Comparison of ENCODE assay signal across 20 cellular contexts in genomic region chr20:45174434-45175364, GRCh38. TPM values are rescaled to one million over a fixed set of nuclear protein-coding genes. Genes with fewer than 3 reads are reported as not detected.
DNase-seq lines count a peak whose midpoint lies in the region; ATAC-seq, FAIRE-seq and TF ChIP-seq lines count a peak whose summit lies in the region.
"Had no signal": no experiment of that assay in that cellular context is flagged by ENCODE, and none has a peak within 500 bp of the region (broad histone marks: within the 10 kb centered on the region; RNA-seq: fewer than 3 reads in every experiment).

A gene with protein sequence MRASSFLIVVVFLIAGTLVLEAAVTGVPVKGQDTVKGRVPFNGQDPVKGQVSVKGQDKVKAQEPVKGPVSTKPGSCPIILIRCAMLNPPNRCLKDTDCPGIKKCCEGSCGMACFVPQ (plus strand): TSS chr20:45174902. CDS start chr20:45174923, 21 bp downstream.

- WGBS in hepatocyte (ENCODE audit: low lambda C conversion rate, missing lambda C conversion rate), result 77% methylated on average over 8 of the region's 8 CpGs
- 38 to 65% (median 48%) methylated on average over 8 of the region's 8 CpGs for WGBS in stomach, 5 donors
- WGBS in thyroid gland, 2 donors, result 60 to 85% methylated on average over 8 of the region's 8 CpGs

- no peak within 1 kb of the TSS for H3K9ac ChIP-seq in astrocyte (ENCODE audit: low read length)
- H3K9ac ChIP-seq: BLaER1 treated with 17β-estradiol and CSF1 and Interleukin-3, amounts not matched to agents 10 nM and 100 nM; SK-N-SH had no signal

- H3K36me3 ChIP-seq in astrocyte (ENCODE audit: insufficient read depth, low read length) (no peaks in the 10 kb centered on the region), hepatocyte (replicated peaks; ENCODE audit: insufficient read depth, low read depth) (no peaks in the 10 kb centered on the region), stomach (no peaks in the 10 kb centered on the region), thyroid gland (no peaks in the 10 kb centered on the region), WERI-Rb-1 (no peaks in the 10 kb centered on the region)
- H3K36me3 ChIP-seq: BLaER1 treated with 17β-estradiol and CSF1 and Interleukin-3, amounts not matched to agents 10 nM and 100 nM had no signal

- TF ChIP-seq CTCF in astrocyte (IDR thresholded peaks at IDR 0.05; ENCODE audit: insufficient read depth, low read depth, low read length) (no peak), hepatocyte (IDR thresholded peaks at IDR 0.05; ENCODE audit: poor library complexity) (no peak), stomach (IDR thresholded peaks at IDR 0.05) (no peak), thyroid gland (IDR thresholded peaks at IDR 0.05) (no peak), WERI-Rb-1 (IDR thresholded peaks at IDR 0.05; ENCODE audit: low read depth, low read length) (no peak)

- no peaks in the 10 kb centered on the region for H3K4me1 Mint-ChIP-seq in astrocyte (ENCODE audit: low read depth, unreplicated experiment)
- H3K4me1 Mint-ChIP-seq: immature natural killer cell had no signal

- ATAC-seq in GM18505 (IDR thresholded peaks at IDR 0.05; ENCODE audit: unreplicated experiment), result no peak
- ATAC-seq: activated CD8-positive, alpha-beta T cell treated with anti-CD3 and anti-CD28 coated beads for 36 hours had no signal

- TF ChIP-seq EP300 in stomach (IDR thresholded peaks at IDR 0.05), result no peak

- no peak for FAIRE-seq in astrocyte (lab: Jason Lieb, UNC)
- FAIRE-seq: GM12892, TTC549 had no signal

- intact Hi-C loops in stomach (cut with DNase I; ENCODE audit: low total_unique reads), result no loop called here
- intact Hi-C loops in thyroid gland (cut with DNase I), result no loop called here

- peak; percentile 90 for DNase-seq in HT-29 (ENCODE audit: low spot score)
- peak; percentile 2 for DNase-seq in astrocyte (ENCODE audit: low read depth)
- peak; percentile 72 for DNase-seq in hepatocyte (ENCODE audit: low spot score)
- DNase-seq in stomach, result peak; percentile 70
- DNase-seq in thyroid gland, result no peak
- no peak for DNase-seq in NCI-H2171 (lab: John Stamatoyannopoulos, UW)
- no peak for DNase-seq in WERI-Rb-1
- DNase-seq: activated CD8-positive, alpha-beta T cell treated with anti-CD3 and anti-CD28 coated beads for 36 hours; aorta; dermis blood vessel endothelial cell; foreskin melanocyte; immature natural killer cell; NCI-H2171 treated with DMSO at 0.1 percent for 48 hours; posterior cingulate gyrus; SK-N-SH had no signal

- H3K4me2 ChIP-seq in astrocyte (ENCODE audit: low read length) (no peak within 1 kb of the TSS), hepatocyte (peak within 1 kb of the TSS; percentile 28)
- H3K4me2 ChIP-seq: BLaER1 treated with 17β-estradiol and CSF1 and Interleukin-3, amounts not matched to agents 10 nM and 100 nM; SK-N-SH had no signal

- no peak within 1 kb of the TSS for H3K4me3 Mint-ChIP-seq in astrocyte (ENCODE audit: unreplicated experiment)
- H3K4me3 Mint-ChIP-seq: activated CD8-positive, alpha-beta T cell treated with anti-CD3 and anti-CD28 coated beads for 36 hours; immature natural killer cell had no signal

- no peaks in the 10 kb centered on the region for H3K9me2 ChIP-seq in hepatocyte (replicated peaks; ENCODE audit: insufficient read depth)
- H3K9me2 ChIP-seq: SK-N-SH had no signal

- H3K27ac ChIP-seq in astrocyte (ENCODE audit: low read depth, low read length), result no peak within 1 kb of the TSS
- peak within 1 kb of the TSS; percentile 96 for H3K27ac ChIP-seq in hepatocyte
- peak within 1 kb of the TSS in 1 of 5 donors; percentile 20 for H3K27ac ChIP-seq in stomach
- H3K27ac ChIP-seq in thyroid gland, result no peak within 1 kb of the TSS
- no peak within 1 kb of the TSS for H3K27ac ChIP-seq in WERI-Rb-1
- H3K27ac ChIP-seq: BLaER1 treated with 17β-estradiol and CSF1 and Interleukin-3, amounts not matched to agents 10 nM and 100 nM had no signal

- no peaks in the 10 kb centered on the region for H3K4me1 ChIP-seq in astrocyte (ENCODE audit: insufficient read depth, low read length)
- H3K4me1 ChIP-seq in hepatocyte (ENCODE audit: insufficient read depth), result peaks cover 12% of the 10 kb centered on the region
- no peaks in the 10 kb centered on the region for H3K4me1 ChIP-seq in stomach
- no peaks in the 10 kb centered on the region for H3K4me1 ChIP-seq in thyroid gland

- H3K4me3 ChIP-seq in astrocyte (ENCODE audit: insufficient read depth, low read depth, low read length), result no peak within 1 kb of the TSS
- H3K4me3 ChIP-seq in hepatocyte, result no peak within 1 kb of the TSS
- H3K4me3 ChIP-seq in stomach, result no peak within 1 kb of the TSS
- H3K4me3 ChIP-seq in thyroid gland (replicated peaks in 1 of 3), result no peak within 1 kb of the TSS
- H3K4me3 ChIP-seq in WERI-Rb-1 (ENCODE audit: low read depth, low read length), result no peak within 1 kb of the TSS
- H3K4me3 ChIP-seq: BLaER1 treated with 17β-estradiol and CSF1 and Interleukin-3, amounts not matched to agents 10 nM and 100 nM had no signal

- peaks cover 7% of the 10 kb centered on the region for H3K27me3 Mint-ChIP-seq in astrocyte (ENCODE audit: low read depth, unreplicated experiment)

- no peaks in the 10 kb centered on the region for H3K36me3 Mint-ChIP-seq in astrocyte (ENCODE audit: low read depth, unreplicated experiment)
- H3K36me3 Mint-ChIP-seq: immature natural killer cell had no signal

- H2AFZ ChIP-seq in astrocyte (ENCODE audit: low read depth, low read length) (no peak within 1 kb of the TSS), hepatocyte (no peak within 1 kb of the TSS)

- no peaks in the 10 kb centered on the region for H3K9me3 Mint-ChIP-seq in astrocyte (ENCODE audit: unreplicated experiment)
- H3K9me3 Mint-ChIP-seq: activated CD8-positive, alpha-beta T cell treated with anti-CD3 and anti-CD28 coated beads for 36 hours; activated T-helper 2 cell treated with anti-CD3 and anti-CD28 coated beads, Interferon-gamma antibody, Interleukin-2, Interleukin-4, amounts not matched to agents 10 μg/mL and 5 μg/mL and 100 μg/mL, durations not matched to agents 14 hours and 24 hours and 36 hours; immature natural killer cell had no signal

- H3K27ac Mint-ChIP-seq in astrocyte (ENCODE audit: unreplicated experiment), result no peak within 1 kb of the TSS
- H3K27ac Mint-ChIP-seq: activated CD8-positive, alpha-beta T cell treated with anti-CD3 and anti-CD28 coated beads for 36 hours; activated T-helper 2 cell treated with anti-CD3 and anti-CD28 coated beads, Interferon-gamma antibody, Interleukin-2, Interleukin-4, amounts not matched to agents 10 μg/mL and 5 μg/mL and 100 μg/mL, durations not matched to agents 14 hours and 24 hours and 36 hours; immature natural killer cell had no signal

- H3K79me2 ChIP-seq in astrocyte (ENCODE audit: insufficient read depth, low read length) (no peaks in the 10 kb centered on the region), hepatocyte (no peaks in the 10 kb centered on the region)

- H3K9me3 ChIP-seq in astrocyte (ENCODE audit: insufficient read depth, low read depth, low read length), result no peaks in the 10 kb centered on the region
- H3K9me3 ChIP-seq in hepatocyte (ENCODE audit: low read depth), result no peaks in the 10 kb centered on the region
- H3K9me3 ChIP-seq in stomach, result peaks cover 0 to 6% (median 2%) of the 10 kb centered on the region in 4 donors
- H3K9me3 ChIP-seq in thyroid gland, result no peaks in the 10 kb centered on the region
- no peaks in the 10 kb centered on the region for H3K9me3 ChIP-seq in WERI-Rb-1 (ENCODE audit: severe bottlenecking)
- H3K9me3 ChIP-seq: SK-N-SH had no signal

- no peaks in the 10 kb centered on the region for H3K27me3 ChIP-seq in astrocyte (ENCODE audit: insufficient read depth, low read length)
- H3K27me3 ChIP-seq in hepatocyte, result no peaks in the 10 kb centered on the region
- H3K27me3 ChIP-seq in stomach, result peaks cover 0 to 16% (median 0%) of the 10 kb centered on the region in 3 donors
- H3K27me3 ChIP-seq in thyroid gland, result no peaks in the 10 kb centered on the region
- no peaks in the 10 kb centered on the region for H3K27me3 ChIP-seq in WERI-Rb-1 (ENCODE audit: insufficient read depth, low read depth, severe bottlenecking)
- H3K27me3 ChIP-seq: BLaER1 treated with 17β-estradiol and CSF1 and Interleukin-3, amounts not matched to agents 10 nM and 100 nM had no signal

- TF ChIP-seq POLR2A in stomach (IDR thresholded peaks at IDR 0.05), result no peak
- TF ChIP-seq POLR2A in GM18505 (IDR thresholded peaks at IDR 0.05; ENCODE audit: borderline replicate concordance, extremely low read depth, insufficient read depth, insufficient read length), result no peak
- TF ChIP-seq POLR2A in thyroid gland (IDR thresholded peaks at IDR 0.05), result no peak

- H4K20me1 ChIP-seq in astrocyte (ENCODE audit: insufficient read depth, low read length), result no peaks in the 10 kb centered on the region
- no peaks in the 10 kb centered on the region for H4K20me1 ChIP-seq in hepatocyte (ENCODE audit: insufficient read depth, poor library complexity, severe bottlenecking)
- H4K20me1 ChIP-seq: BLaER1 treated with 17β-estradiol and CSF1 and Interleukin-3, amounts not matched to agents 10 nM and 100 nM had no signal

RNA-seq across cellular contexts. Expression of the gene that starts here (rescaled TPM):
- 2.0 and 6.6 TPM in 2 replicates for total RNA-seq in HT-29 (2014; rRNA removed; shearing (Covaris generic))
- not detected in 2 replicates for total RNA-seq in astrocyte
- total RNA-seq in hepatocyte, result 4.8 and 5.7 TPM in 2 replicates
- 19.8 and 28.9 TPM in 2 replicates for polyA plus RNA-seq in hepatocyte
- 10 to 100 TPM in 1 of 5 donors, 1 to 10 TPM in 2, not detected in 2; 1.6 to 90.4 (median 2.3) TPM for total RNA-seq in stomach
- polyA plus RNA-seq in stomach, result 100 to 1,000 TPM in 1 of 3 donors, 10 to 100 TPM in 1, 1 to 10 TPM in 1; 4.0 to 172 (median 38.3) TPM
- total RNA-seq in thyroid gland, result not detected
- total RNA-seq: activated CD8-positive, alpha-beta T cell treated with anti-CD3 and anti-CD28 coated beads for 36 hours; activated T-helper 2 cell treated with anti-CD3 and anti-CD28 coated beads, Interferon-gamma antibody, Interleukin-2, Interleukin-4, amounts not matched to agents 10 μg/mL and 5 μg/mL and 100 μg/mL, durations not matched to agents 14 hours and 24 hours and 36 hours; dermis blood vessel endothelial cell had no signal
- polyA plus RNA-seq: immature natural killer cell had no signal

Comparison
In these comparisons a context has a peak if more than half of its experiments do, and no peak if none do; other contexts are left out.
1. Peak in DNase-seq in astrocyte; RNA of the gene not detected or under 1 TPM.
2. DNase-seq: peak in HT-29 (single experiment), hepatocyte (single experiment) and stomach (single experiment); none in thyroid gland (0 of 2), NCI-H2171 (single experiment) and WERI-Rb-1 (single experiment).